Comparison of ENCODE assay signal across 8 cellular contexts in genomic region chr17:39069114-39069756, GRCh38.
DNase-seq lines count a peak whose midpoint lies in the region; ATAC-seq and TF ChIP-seq lines count a peak whose summit lies in the region.

No MANE protein-coding gene starts in this region.

- TF ChIP-seq EP300 in esophagus muscularis mucosa (IDR thresholded peaks at IDR 0.05): no peak

- H3K36me3 Mint-ChIP-seq in activated CD4-positive, alpha-beta memory T cell treated with anti-CD3 and anti-CD28 coated beads, Interleukin-2, amount 10 ng/mL, durations not matched to agents 7 days and 5 days (ENCODE audit: low read depth): no peaks in the 10 kb centered on the region
- no peaks in the 10 kb centered on the region for H3K36me3 Mint-ChIP-seq in activated CD4-positive, alpha-beta memory T cell treated with anti-CD3 and anti-CD28 coated beads for 36 hours
- H3K36me3 Mint-ChIP-seq in naive thymus-derived CD8-positive, alpha-beta T cell: peaks cover 0 to 12% (median 2%) of the 10 kb centered on the region in 3 donors

- H3K27ac ChIP-seq in esophagus muscularis mucosa (replicated peaks in 1 of 4): no peak overlapping the region

- H3K27me3 Mint-ChIP-seq in activated CD4-positive, alpha-beta memory T cell treated with anti-CD3 and anti-CD28 coated beads, Interleukin-2, amount 10 ng/mL, durations not matched to agents 7 days and 5 days: no peaks in the 10 kb centered on the region
- no peaks in the 10 kb centered on the region for H3K27me3 Mint-ChIP-seq in activated CD4-positive, alpha-beta memory T cell treated with anti-CD3 and anti-CD28 coated beads for 36 hours
- no peaks in the 10 kb centered on the region for H3K27me3 Mint-ChIP-seq in naive thymus-derived CD8-positive, alpha-beta T cell

- H3K36me3 ChIP-seq in esophagus muscularis mucosa: no peaks in the 10 kb centered on the region

- peak; percentile 92 to 93 for ATAC-seq in naive thymus-derived CD8-positive, alpha-beta T cell
- no peak for ATAC-seq in GM21723 (IDR thresholded peaks at IDR 0.05; ENCODE audit: unreplicated experiment)

- no peaks in the 10 kb centered on the region for H3K9me3 Mint-ChIP-seq in activated CD4-positive, alpha-beta memory T cell treated with anti-CD3 and anti-CD28 coated beads, Interleukin-2, amount 10 ng/mL, durations not matched to agents 7 days and 5 days
- no peaks in the 10 kb centered on the region for H3K9me3 Mint-ChIP-seq in activated CD4-positive, alpha-beta memory T cell treated with anti-CD3 and anti-CD28 coated beads for 36 hours
- H3K9me3 Mint-ChIP-seq in naive thymus-derived CD8-positive, alpha-beta T cell: no peaks in the 10 kb centered on the region

- peak; percentile 27 for DNase-seq in activated CD4-positive, alpha-beta memory T cell treated with anti-CD3 and anti-CD28 coated beads, Interleukin-2, amount 10 ng/mL, durations not matched to agents 7 days and 5 days
- no peak for DNase-seq in activated CD4-positive, alpha-beta memory T cell treated with anti-CD3 and anti-CD28 coated beads for 36 hours
- DNase-seq in Kasumi-1 (lab: John Stamatoyannopoulos, UW): peak; percentile 68 to 85
- peak; percentile 40 for DNase-seq in SK-N-DZ (ENCODE audit: low spot score)
- no peak for DNase-seq in esophagus muscularis mucosa (ENCODE audit: extremely low spot score)
- peak in 8 of 10 donors; percentile 2 to 67 (median 42) for DNase-seq in naive thymus-derived CD8-positive, alpha-beta T cell
- no peak for DNase-seq in KG1 (lab: John Stamatoyannopoulos, UW)

- peak; percentile 50 to 66 (median 62) for TF ChIP-seq CTCF in esophagus muscularis mucosa (IDR thresholded peaks at IDR 0.05)

- no peak for TF ChIP-seq POLR2A in esophagus muscularis mucosa (IDR thresholded peaks at IDR 0.05; ENCODE audit: low read depth)

- H3K4me1 Mint-ChIP-seq in activated CD4-positive, alpha-beta memory T cell treated with anti-CD3 and anti-CD28 coated beads, Interleukin-2, amount 10 ng/mL, durations not matched to agents 7 days and 5 days: peaks cover 19% of the 10 kb centered on the region
- H3K4me1 Mint-ChIP-seq in activated CD4-positive, alpha-beta memory T cell treated with anti-CD3 and anti-CD28 coated beads for 36 hours (ENCODE audit: low read depth): peaks cover 5% of the 10 kb centered on the region
- peaks cover 6 to 13% (median 7%) of the 10 kb centered on the region in 4 donors for H3K4me1 Mint-ChIP-seq in naive thymus-derived CD8-positive, alpha-beta T cell

- CTCF ChIA-PET in activated CD4-positive, alpha-beta memory T cell treated with anti-CD3 and anti-CD28 coated beads, Interleukin-2, amount 10 ng/mL, durations not matched to agents 7 days and 5 days (lab: Charles Lee): interaction anchor here (1.0 to 1.5 kb wide), 2 partner anchors 84 to 86 kb away, joined by 3 to 5 read pairs; no protein-coding TSS in a partner anchor
- CTCF ChIA-PET in activated CD4-positive, alpha-beta memory T cell treated with anti-CD3 and anti-CD28 coated beads for 36 hours (lab: Charles Lee): interaction anchor here (0.8 to 1.0 kb wide), 3 partner anchors 9 to 95 kb away, joined by 3 to 4 read pairs (median 3); no protein-coding TSS in a partner anchor

- no peak overlapping the region for H3K27ac Mint-ChIP-seq in activated CD4-positive, alpha-beta memory T cell treated with anti-CD3 and anti-CD28 coated beads, Interleukin-2, amount 10 ng/mL, durations not matched to agents 7 days and 5 days
- no peak overlapping the region for H3K27ac Mint-ChIP-seq in activated CD4-positive, alpha-beta memory T cell treated with anti-CD3 and anti-CD28 coated beads for 36 hours
- H3K27ac Mint-ChIP-seq in naive thymus-derived CD8-positive, alpha-beta T cell: peak overlapping the region in 7 of 10 donors; percentile 13 to 89 (median 75)

- peaks cover 0 to 12% (median 4%) of the 10 kb centered on the region in 4 donors for H3K4me1 ChIP-seq in esophagus muscularis mucosa

- intact Hi-C loops in activated CD4-positive, alpha-beta memory T cell treated with anti-CD3 and anti-CD28 coated beads for 36 hours (cut with micrococcal nuclease): loop anchor here (1.0 kb wide), 1 partner anchor 84 kb away; no protein-coding TSS in a partner anchor
- intact Hi-C loops in esophagus muscularis mucosa (cut with DNase I): loop anchor here (5.0 kb wide), 1 partner anchor 87 kb away; no protein-coding TSS in a partner anchor

- H3K4me3 ChIP-seq in esophagus muscularis mucosa: no peak overlapping the region

- H3K4me3 Mint-ChIP-seq in activated CD4-positive, alpha-beta memory T cell treated with anti-CD3 and anti-CD28 coated beads, Interleukin-2, amount 10 ng/mL, durations not matched to agents 7 days and 5 days: no peak overlapping the region
- no peak overlapping the region for H3K4me3 Mint-ChIP-seq in activated CD4-positive, alpha-beta memory T cell treated with anti-CD3 and anti-CD28 coated beads for 36 hours
- H3K4me3 Mint-ChIP-seq in naive thymus-derived CD8-positive, alpha-beta T cell: peak overlapping the region in 1 of 10 donors; percentile 44

- WGBS in esophagus muscularis mucosa: 69% methylated on average over 8 of the region's 8 CpGs

- no peaks in the 10 kb centered on the region for H3K9me3 ChIP-seq in esophagus muscularis mucosa

- POLR2A ChIA-PET in activated CD4-positive, alpha-beta memory T cell treated with anti-CD3 and anti-CD28 coated beads, Interleukin-2, amount 10 ng/mL, durations not matched to agents 7 days and 5 days (lab: Charles Lee): no interaction called here
- POLR2A ChIA-PET in activated CD4-positive, alpha-beta memory T cell treated with anti-CD3 and anti-CD28 coated beads for 36 hours (lab: Charles Lee): no interaction called here
- POLR2A ChIA-PET in naive thymus-derived CD8-positive, alpha-beta T cell (lab: Charles Lee): interaction anchor here (0.6 to 5.9 kb wide), 3 partner anchors 24 to 83 kb away, joined by 4 to 40 read pairs (median 5); partner anchors contain the start of gene PLXDC1

- H3K27me3 ChIP-seq in esophagus muscularis mucosa: no peaks in the 10 kb centered on the region

Comparison
In these comparisons a context has a peak if more than half of its experiments do, and no peak if none do; other contexts are left out.
1. DNase-seq: peak in activated CD4-positive, alpha-beta memory T cell treated with anti-CD3 and anti-CD28 coated beads, Interleukin-2, amount 10 ng/mL, durations not matched to agents 7 days and 5 days (single experiment), Kasumi-1 (2 of 2), SK-N-DZ (single experiment) and naive thymus-derived CD8-positive, alpha-beta T cell (8 of 10); none in activated CD4-positive, alpha-beta memory T cell treated with anti-CD3 and anti-CD28 coated beads for 36 hours (single experiment), esophagus muscularis mucosa (single experiment) and KG1 (single experiment).
2. H3K27ac Mint-ChIP-seq: peak in naive thymus-derived CD8-positive, alpha-beta T cell (7 of 10); none in activated CD4-positive, alpha-beta memory T cell treated with anti-CD3 and anti-CD28 coated beads, Interleukin-2, amount 10 ng/mL, durations not matched to agents 7 days and 5 days (single experiment) and activated CD4-positive, alpha-beta memory T cell treated with anti-CD3 and anti-CD28 coated beads for 36 hours (single experiment).